Comparison of ENCODE assay signal across 28 cellular contexts in the genomic region with DNA sequence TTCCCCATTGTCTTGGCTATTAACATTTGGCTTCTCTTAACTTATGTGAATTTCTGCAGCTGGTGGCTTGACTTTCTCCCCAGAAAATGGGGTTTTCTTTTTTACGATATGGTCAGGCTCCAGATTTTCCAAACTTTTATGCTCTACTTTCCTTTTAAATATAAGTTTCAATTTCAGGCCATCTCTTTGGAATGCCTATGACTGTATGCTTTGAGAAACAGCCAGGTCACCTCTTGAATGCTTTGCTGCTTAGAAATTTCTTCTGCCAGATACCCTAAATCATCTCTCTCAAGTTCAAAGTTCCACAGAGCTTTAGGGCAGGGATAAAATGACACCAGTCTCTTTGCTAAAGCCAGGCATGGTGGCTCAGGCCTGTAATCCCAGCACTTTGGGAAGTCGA.
"Had no signal": no experiment of that assay in that cellular context is flagged by ENCODE, and none has a peak within 500 bp of the region (broad histone marks: within the 10 kb centered on the region; RNA-seq: fewer than 3 reads in every experiment).

No MANE protein-coding gene starts in this region.

- H3K27ac ChIP-seq: colonic mucosa, coronary artery, dorsolateral prefrontal cortex, epithelial cell of prostate, esophagus muscularis mucosa, esophagus squamous epithelium, foreskin keratinocyte, gastrocnemius medialis, gastroesophageal sphincter, heart left ventricle, heart right ventricle had no signal

- FAIRE-seq: colon, endometrium, endothelial cell of umbilical vein, frontal cortex had no signal

- DNase-seq: colonic mucosa; cortex of kidney; dermis blood vessel endothelial cell; dorsolateral prefrontal cortex; effector CD4-positive, alpha-beta T cell; effector CD8-positive, alpha-beta T cell; effector memory CD4-positive, alpha-beta T cell; effector memory CD8-positive, alpha-beta T cell; endodermal cell; erythroblast; esophagus squamous epithelium; foreskin fibroblast; foreskin keratinocyte; foreskin melanocyte; gastrocnemius medialis; glutamatergic neuron; head of caudate nucleus; heart left ventricle; heart right ventricle had no signal

- ATAC-seq: effector memory CD8-positive, alpha-beta T cell; esophagus mucosa; foreskin keratinocyte; gastrocnemius medialis; gastroesophageal sphincter; heart left ventricle; heart right ventricle had no signal

- H3K27me3 ChIP-seq: colonic mucosa, dorsolateral prefrontal cortex, esophagus muscularis mucosa, esophagus squamous epithelium, foreskin keratinocyte, gastrocnemius medialis, gastroesophageal sphincter, heart left ventricle, heart right ventricle had no signal

- H3K9me3 ChIP-seq: colonic mucosa, gastrocnemius medialis had no signal

- H3K4me1 ChIP-seq: colonic mucosa, esophagus muscularis mucosa, gastrocnemius medialis, gastroesophageal sphincter, heart left ventricle, heart right ventricle had no signal

- H3K4me3 ChIP-seq: colonic mucosa, coronary artery, dorsolateral prefrontal cortex, esophagus muscularis mucosa, esophagus squamous epithelium, gastrocnemius medialis, gastroesophageal sphincter, heart left ventricle, heart right ventricle had no signal

- H3K36me3 ChIP-seq: colonic mucosa, esophagus muscularis mucosa, esophagus squamous epithelium, gastrocnemius medialis, gastroesophageal sphincter, heart left ventricle, heart right ventricle had no signal
